In genomic region chr17:74631468-74632195, GRCh38 we compare ENCODE assay signal across 12 cellular contexts. TPM values are rescaled to one million over a fixed set of nuclear protein-coding genes. Genes with fewer than 3 reads are reported as not detected.
A peak's percentile ranks its signal among the peaks of the same experiment; 100 is the strongest.
DNase-seq lines count a peak whose midpoint lies in the region; ATAC-seq, FAIRE-seq and TF ChIP-seq lines count a peak whose summit lies in the region.
"Had no signal": no experiment of that assay in that cellular context is flagged by ENCODE, and none has a peak within 500 bp of the region (broad histone marks: within the 10 kb centered on the region; RNA-seq: fewer than 3 reads in every experiment).

No MANE protein-coding gene starts in this region.

- POLR2A ChIA-PET in naive thymus-derived CD8-positive, alpha-beta T cell (lab: Charles Lee), result no interaction called here

- peaks cover 5 to 23% (median 10%) of the 10 kb centered on the region in 4 donors for H3K4me1 Mint-ChIP-seq in naive thymus-derived CD8-positive, alpha-beta T cell

- no peak overlapping the region for H3K4me3 ChIP-seq in right atrium auricular region

- H3K9me3 ChIP-seq in right atrium auricular region, result peaks cover 0 to 9% of the 10 kb centered on the region in 2 donors

- H3K27me3 Mint-ChIP-seq in naive thymus-derived CD8-positive, alpha-beta T cell, result peaks cover 16 to 46% (median 25%) of the 10 kb centered on the region in 5 donors

- H3K36me3 Mint-ChIP-seq in naive thymus-derived CD8-positive, alpha-beta T cell, result peaks cover 0 to 5% (median 2%) of the 10 kb centered on the region in 3 donors

- peak overlapping the region in 1 of 10 donors; percentile 38 for H3K4me3 Mint-ChIP-seq in naive thymus-derived CD8-positive, alpha-beta T cell
- H3K4me3 Mint-ChIP-seq: T-helper 1 cell treated with Interleukin-12 subunit alpha and Interleukin-12 subunit beta and Interleukin-4 antibody, amounts not matched to agents 30 μg/mL and 1 μg/mL, for 36 hours had no signal

- no peaks in the 10 kb centered on the region for H3K27me3 ChIP-seq in right atrium auricular region

- H3K27ac Mint-ChIP-seq in naive thymus-derived CD8-positive, alpha-beta T cell, result peak overlapping the region in 2 of 10 donors; percentile 14 to 55
- H3K27ac Mint-ChIP-seq: T-helper 1 cell treated with Interleukin-12 subunit alpha and Interleukin-12 subunit beta and Interleukin-4 antibody, amounts not matched to agents 30 μg/mL and 1 μg/mL, for 36 hours had no signal

- H3K4me1 ChIP-seq in right atrium auricular region, result peaks cover 0 to 3% of the 10 kb centered on the region in 2 donors

- intact Hi-C loops in left ventricle myocardium superior (cut with micrococcal nuclease), result no loop called here

- peak; percentile 37 for ATAC-seq in left ventricle myocardium superior
- no peak for ATAC-seq in naive thymus-derived CD8-positive, alpha-beta T cell

- H3K36me3 ChIP-seq in right atrium auricular region, result no peaks in the 10 kb centered on the region

- H3K9me3 Mint-ChIP-seq in naive thymus-derived CD8-positive, alpha-beta T cell, result peaks cover 0 to 7% (median 3%) of the 10 kb centered on the region in 9 donors

- FAIRE-seq in urothelium cell line (lab: Jason Lieb, UNC), result no peak

- no peak overlapping the region for H3K27ac ChIP-seq in right atrium auricular region

- no peak for DNase-seq in left ventricle myocardium superior
- DNase-seq in right atrium auricular region (ENCODE audit: low spot score), result no peak
- peak; percentile 84 for DNase-seq in SIG-M5 (lab: John Stamatoyannopoulos, UW)
- peak; percentile 50 for DNase-seq in iPS-NIHi7 (ENCODE audit: extremely low spot score)
- DNase-seq in urothelium cell line (ENCODE audit: low spot score), result peak; percentile 33
- no peak for DNase-seq in NCI-H2029 treated with DMSO at 0.1 percent for 48 hours (lab: John Stamatoyannopoulos, UW)
- DNase-seq in NCI-H510A treated with DMSO at 0.1 percent for 48 hours (lab: John Stamatoyannopoulos, UW), result no peak
- DNase-seq in naive thymus-derived CD8-positive, alpha-beta T cell, result no peak
- DNase-seq: NCI-H146 had no signal

- TF ChIP-seq CTCF in right atrium auricular region (IDR thresholded peaks at IDR 0.05), result no peak

RNA-seq across cellular contexts. Expression of gene CD300E, which starts 8.1 kb away (rescaled TPM):
- total RNA-seq in left ventricle myocardium superior, result 0.27 TPM
- total RNA-seq in right atrium auricular region, result 1 to 10 TPM in 1 of 2 donors, under 1 TPM in 1; 0.52 to 1.0 TPM
- not detected for total RNA-seq in naive thymus-derived CD8-positive, alpha-beta T cell
- under 1 TPM in 1 of 3 donors, not detected in 2; 0.06 TPM for polyA plus RNA-seq in naive thymus-derived CD8-positive, alpha-beta T cell
- total RNA-seq: epithelial cell of proximal tubule had no signal
- polyA plus RNA-seq: AG04450 had no signal

RNA-seq across cellular contexts. Expression of gene CD300LD, which starts 39.5 kb away (rescaled TPM):
- total RNA-seq in left ventricle myocardium superior, result not detected
- total RNA-seq in right atrium auricular region, result not detected
- not detected for total RNA-seq in naive thymus-derived CD8-positive, alpha-beta T cell
- not detected for polyA plus RNA-seq in naive thymus-derived CD8-positive, alpha-beta T cell
- total RNA-seq: epithelial cell of proximal tubule had no signal
- polyA plus RNA-seq: AG04450 had no signal

Comparison
In these comparisons a context has a peak if more than half of its experiments do, and no peak if none do; other contexts are left out.
1. DNase-seq: peak in SIG-M5 (single experiment), iPS-NIHi7 (single experiment) and urothelium cell line (single experiment); none in left ventricle myocardium superior (single experiment), right atrium auricular region (single experiment), NCI-H2029 treated with DMSO at 0.1 percent for 48 hours (single experiment), NCI-H510A treated with DMSO at 0.1 percent for 48 hours (single experiment) and naive thymus-derived CD8-positive, alpha-beta T cell (0 of 10).